In the genomic region with DNA sequence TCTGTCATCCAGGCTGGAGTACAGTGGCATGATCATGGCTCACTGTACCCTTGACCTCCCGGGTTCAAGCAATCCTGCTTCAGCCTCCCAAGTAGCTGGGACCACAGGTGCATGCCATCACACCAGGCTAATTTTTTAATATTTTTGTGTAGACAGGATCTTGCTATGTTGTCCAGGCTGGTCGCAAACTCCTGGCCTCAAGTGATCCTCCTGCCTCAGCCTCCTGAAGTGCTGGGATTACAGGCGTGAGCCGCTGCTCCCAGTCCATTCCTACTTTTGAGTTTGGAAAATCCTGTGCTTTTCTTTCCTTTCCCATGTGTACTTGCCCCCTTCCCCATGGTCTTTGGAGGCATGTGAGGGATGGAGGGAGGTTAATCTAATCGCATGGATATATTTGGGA, we compare ENCODE assay signal across 21 cellular contexts.
"Had no signal": no experiment of that assay in that cellular context is flagged by ENCODE, and none has a peak within 500 bp of the region (broad histone marks: within the 10 kb centered on the region; RNA-seq: fewer than 3 reads in every experiment).

No MANE protein-coding gene starts in this region.

- H3K4me2 ChIP-seq: KMS-11, SK-N-SH had no signal

- DNase-seq: IMR-90, Kasumi-1, MM.1S, NCI-H1092 treated with DMSO at 0.1 percent for 48 hours, NCI-H1436, NCI-H187, NCI-H2029, NCI-H2081 treated with DMSO at 0.1 percent for 48 hours, NCI-H2171, NCI-H226, NCI-H446, NCI-H510A, NCI-H524 treated with DMSO at 0.1 percent for 48 hours, NCI-H774, SHP77, SK-N-SH, SW 1271 had no signal

- H3K9ac ChIP-seq: KMS-11, SK-N-SH had no signal

- H3K9me3 ChIP-seq: SK-N-SH had no signal

- ATAC-seq: Panc1 had no signal

- H3K27ac ChIP-seq: HL-60, KMS-11, RWPE1 had no signal
